In genomic region chr5:125559296-125559695, GRCh38 we compare ENCODE assay signal across 10 cellular contexts.
DNase-seq lines count a peak whose midpoint lies in the region; ATAC-seq, FAIRE-seq and TF ChIP-seq lines count a peak whose summit lies in the region.
"Had no signal": no experiment of that assay in that cellular context is flagged by ENCODE, and none has a peak within 500 bp of the region (broad histone marks: within the 10 kb centered on the region; RNA-seq: fewer than 3 reads in every experiment).

No MANE protein-coding gene starts in this region.

- peak overlapping the region; percentile 72 for H3K27ac ChIP-seq in RWPE2 (ENCODE audit: poor library complexity, severe bottlenecking)
- no peak overlapping the region for H3K27ac ChIP-seq in pancreas
- no peak overlapping the region for H3K27ac ChIP-seq in CD8-positive, alpha-beta T cell (ENCODE audit: low read depth, low read length)

- FAIRE-seq in pancreas (lab: Jason Lieb, UNC), result no peak

- TF ChIP-seq CTCF in RWPE2 (IDR thresholded peaks at IDR 0.05; ENCODE audit: poor library complexity, severe bottlenecking) (no peak), fibroblast of the aortic adventitia (IDR thresholded peaks at IDR 0.05; ENCODE audit: insufficient read depth, low read length) (no peak), pancreas (IDR thresholded peaks at IDR 0.05) (no peak)
- TF ChIP-seq CTCF in CD8-positive, alpha-beta T cell (IDR thresholded peaks at IDR 0.05), result no peak

- no peaks in the 10 kb centered on the region for H3K36me3 Mint-ChIP-seq in CD8-positive, alpha-beta T cell
- H3K36me3 Mint-ChIP-seq in T-cell, result no peaks in the 10 kb centered on the region
- H3K36me3 Mint-ChIP-seq: activated naive CD8-positive, alpha-beta T cell treated with anti-CD3 and anti-CD28 coated beads, Interleukin-2, amount 10 ng/mL, durations not matched to agents 7 days and 5 days had no signal

- intact Hi-C loops in pancreas (cut with DNase I), result no loop called here
- intact Hi-C loops in CD8-positive, alpha-beta T cell (cut with DNase I, micrococcal nuclease), result no loop called here

- H3K27me3 Mint-ChIP-seq in CD8-positive, alpha-beta T cell (ENCODE audit: low read depth), result no peaks in the 10 kb centered on the region
- H3K27me3 Mint-ChIP-seq in T-cell, result no peaks in the 10 kb centered on the region
- H3K27me3 Mint-ChIP-seq: activated CD4-positive, alpha-beta T cell treated with anti-CD3 and anti-CD28 coated beads, Interleukin-2, amount 10 ng/mL, durations not matched to agents 7 days and 5 days; activated naive CD8-positive, alpha-beta T cell treated with anti-CD3 and anti-CD28 coated beads, Interleukin-2, amount 10 ng/mL, durations not matched to agents 7 days and 5 days had no signal

- peak; percentile 98 for ATAC-seq in RWPE2 (ENCODE audit: low read depth)
- peak in 3 of 4 donors; percentile 81 to 95 (median 95) for ATAC-seq in pancreas
- ATAC-seq in CD8-positive, alpha-beta T cell, result no peak
- ATAC-seq in T-cell (replicated peaks in 1 of 4), result no peak
- no peak for ATAC-seq in GM18867 (IDR thresholded peaks at IDR 0.05; ENCODE audit: unreplicated experiment)

- no peak overlapping the region for H3K4me3 ChIP-seq in RWPE2 (ENCODE audit: severe bottlenecking)
- H3K4me3 ChIP-seq in fibroblast of the aortic adventitia (ENCODE audit: low read depth, low read length), result no peak overlapping the region
- H3K4me3 ChIP-seq in pancreas, result no peak overlapping the region
- H3K4me3 ChIP-seq in CD8-positive, alpha-beta T cell (ENCODE audit: low read depth, low read length), result no peak overlapping the region

- H3K27me3 ChIP-seq in RWPE2 (ENCODE audit: insufficient read depth, poor library complexity, severe bottlenecking) (no peaks in the 10 kb centered on the region), pancreas (no peaks in the 10 kb centered on the region)
- no peaks in the 10 kb centered on the region for H3K27me3 ChIP-seq in CD8-positive, alpha-beta T cell (ENCODE audit: insufficient read depth, low read length)

- H3K9me3 ChIP-seq in RWPE2 (ENCODE audit: severe bottlenecking) (no peaks in the 10 kb centered on the region), pancreas (no peaks in the 10 kb centered on the region)
- H3K9me3 ChIP-seq in CD8-positive, alpha-beta T cell (ENCODE audit: low read length), result no peaks in the 10 kb centered on the region

- H3K4me1 ChIP-seq in RWPE2 (ENCODE audit: insufficient read depth, poor library complexity, severe bottlenecking) (peaks cover 24% of the 10 kb centered on the region), pancreas (peaks cover 0 to 4% (median 0%) of the 10 kb centered on the region in 3 donors)
- H3K4me1 ChIP-seq in CD8-positive, alpha-beta T cell (ENCODE audit: insufficient read depth, low read length), result no peaks in the 10 kb centered on the region

- WGBS in pancreas, 2 donors, result 21 to 25% methylated on average over 2 of the region's 2 CpGs

- H3K9me3 Mint-ChIP-seq in CD8-positive, alpha-beta T cell, result peaks cover 6% of the 10 kb centered on the region
- H3K9me3 Mint-ChIP-seq in T-cell, result peaks cover 4 to 15% (median 6%) of the 10 kb centered on the region in 3 donors

- no peaks in the 10 kb centered on the region for H3K4me1 Mint-ChIP-seq in CD8-positive, alpha-beta T cell (ENCODE audit: low read depth)
- H3K4me1 Mint-ChIP-seq in T-cell, result no peaks in the 10 kb centered on the region
- H3K4me1 Mint-ChIP-seq: activated CD4-positive, alpha-beta T cell treated with anti-CD3 and anti-CD28 coated beads, Interleukin-2, amount 10 ng/mL, durations not matched to agents 7 days and 5 days; activated naive CD8-positive, alpha-beta T cell treated with anti-CD3 and anti-CD28 coated beads, Interleukin-2, amount 10 ng/mL, durations not matched to agents 7 days and 5 days had no signal

- DNase-seq in GM03348 (ENCODE audit: low spot score), result peak; percentile 5
- DNase-seq in RWPE2 (ENCODE audit: low spot score), result peak; percentile 69
- DNase-seq in fibroblast of the aortic adventitia (ENCODE audit: low read depth), result peak; percentile 99
- DNase-seq in pancreas, result peak in 2 of 6 donors; percentile 14 to 24
- DNase-seq in CD8-positive, alpha-beta T cell, result no peak
- DNase-seq in activated effector memory CD4-positive, alpha-beta T cell treated with anti-CD3 and anti-CD28 coated beads, Interleukin-2, amount 50 U/mL, for 16 hours, result no peak
- no peak for DNase-seq in T-cell
- DNase-seq: activated CD4-positive, alpha-beta T cell treated with anti-CD3 and anti-CD28 coated beads, Interleukin-2, amount 10 ng/mL, durations not matched to agents 7 days and 5 days; activated naive CD8-positive, alpha-beta T cell treated with anti-CD3 and anti-CD28 coated beads, Interleukin-2, amount 10 ng/mL, durations not matched to agents 7 days and 5 days had no signal

- no peak overlapping the region for H3K27ac Mint-ChIP-seq in CD8-positive, alpha-beta T cell
- no peak overlapping the region for H3K27ac Mint-ChIP-seq in T-cell
- H3K27ac Mint-ChIP-seq: activated CD4-positive, alpha-beta T cell treated with anti-CD3 and anti-CD28 coated beads, Interleukin-2, amount 10 ng/mL, durations not matched to agents 7 days and 5 days; activated naive CD8-positive, alpha-beta T cell treated with anti-CD3 and anti-CD28 coated beads, Interleukin-2, amount 10 ng/mL, durations not matched to agents 7 days and 5 days had no signal

- POLR2A ChIA-PET in CD8-positive, alpha-beta T cell (lab: Charles Lee), result no interaction called here
- POLR2A ChIA-PET in T-cell (lab: Charles Lee), result no interaction called here

- no peak overlapping the region for H3K4me3 Mint-ChIP-seq in CD8-positive, alpha-beta T cell
- H3K4me3 Mint-ChIP-seq in T-cell, result no peak overlapping the region
- H3K4me3 Mint-ChIP-seq: activated CD4-positive, alpha-beta T cell treated with anti-CD3 and anti-CD28 coated beads, Interleukin-2, amount 10 ng/mL, durations not matched to agents 7 days and 5 days; activated naive CD8-positive, alpha-beta T cell treated with anti-CD3 and anti-CD28 coated beads, Interleukin-2, amount 10 ng/mL, durations not matched to agents 7 days and 5 days had no signal

- H3K36me3 ChIP-seq in RWPE2 (ENCODE audit: low read depth), result no peaks in the 10 kb centered on the region
- H3K36me3 ChIP-seq in pancreas, result no peaks in the 10 kb centered on the region
- no peaks in the 10 kb centered on the region for H3K36me3 ChIP-seq in CD8-positive, alpha-beta T cell (ENCODE audit: insufficient read depth, low read length)

- CTCF ChIA-PET in CD8-positive, alpha-beta T cell (lab: Charles Lee), result no interaction called here
- CTCF ChIA-PET in T-cell (lab: Charles Lee), result no interaction called here

Comparison
In these comparisons a context has a peak if more than half of its experiments do, and no peak if none do; other contexts are left out.
1. DNase-seq: peak in GM03348 (single experiment), RWPE2 (single experiment) and fibroblast of the aortic adventitia (single experiment); none in CD8-positive, alpha-beta T cell (0 of 7), activated effector memory CD4-positive, alpha-beta T cell treated with anti-CD3 and anti-CD28 coated beads, Interleukin-2, amount 50 U/mL, for 16 hours (single experiment) and T-cell (0 of 34).
2. ATAC-seq: peak in RWPE2 (single experiment) and pancreas (3 of 4); none in CD8-positive, alpha-beta T cell (single experiment), T-cell (0 of 4) and GM18867 (single experiment).